Comparison of ENCODE assay signal across 38 cellular contexts in the genomic region with DNA sequence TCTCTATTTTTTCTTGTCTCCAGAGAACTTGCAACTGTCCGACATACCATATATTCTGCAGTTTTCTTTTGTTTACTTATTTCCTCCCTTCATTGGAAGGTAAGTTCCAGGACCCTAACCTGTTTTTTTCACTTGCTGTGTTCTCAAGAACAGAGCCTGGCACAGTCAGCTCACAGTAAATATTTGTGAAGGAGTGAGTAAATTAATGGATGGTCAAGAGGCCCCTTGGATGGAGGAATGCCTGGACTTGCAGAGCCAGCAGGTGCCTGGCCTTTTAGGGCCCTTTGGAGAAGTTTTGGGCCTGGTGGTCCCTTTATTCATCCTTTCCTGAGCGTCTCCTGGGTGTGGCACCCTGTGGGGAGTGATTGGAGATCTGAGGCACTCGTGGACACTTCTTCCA.
"Had no signal": no experiment of that assay in that cellular context is flagged by ENCODE, and none has a peak within 500 bp of the region (broad histone marks: within the 10 kb centered on the region; RNA-seq: fewer than 3 reads in every experiment).

No MANE protein-coding gene starts in this region.

- H3K36me3 ChIP-seq: adrenal gland, cardiac muscle cell, WERI-Rb-1 had no signal

- FAIRE-seq: astrocyte, TTC549 had no signal

- H3K27ac ChIP-seq: adrenal gland, cardiac muscle cell, WERI-Rb-1 had no signal

- H3K9me3 ChIP-seq: adrenal gland had no signal

- H3K9me3 Mint-ChIP-seq: activated CD4-positive, alpha-beta memory T cell treated with anti-CD3 and anti-CD28 coated beads for 36 hours; activated CD4-positive, alpha-beta T cell treated with anti-CD3 and anti-CD28 coated beads, Interleukin-2, amount 10 ng/mL, durations not matched to agents 7 days and 5 days; activated CD8-positive, alpha-beta T cell treated with anti-CD3 and anti-CD28 coated beads for 36 hours; activated naive CD4-positive, alpha-beta T cell treated with anti-CD3 and anti-CD28 coated beads for 36 hours; activated naive CD8-positive, alpha-beta T cell treated with anti-CD3 and anti-CD28 coated beads for 36 hours; activated T-cell treated with anti-CD3 and anti-CD28 coated beads, Interleukin-2, amount 50 U/mL, for 4 hours; activated T-helper 1 cell treated with anti-CD3 and anti-CD28 coated beads, Interleukin-12 subunit alpha, Interleukin-12 subunit beta, Interleukin-2, Interleukin-4 antibody, amounts not matched to agents 30 ng/mL and 10 ng/mL and 1 ng/mL, durations not matched to agents 14 hours and 24 hours and 36 hours; activated T-helper 17 cell treated with anti-CD3 and anti-CD28 coated beads, Interleukin-2, amount 50 U/mL, for 72 hours; T-helper 1 cell treated with Interleukin-12 subunit alpha and Interleukin-12 subunit beta and Interleukin-4 antibody, amounts not matched to agents 30 μg/mL and 1 μg/mL, for 36 hours; T-helper 2 cell treated with Interferon-gamma antibody and Interleukin-4, amounts not matched to agents 5 μg/mL and 100 μg/mL, for 36 hours had no signal

- H3K27ac Mint-ChIP-seq: activated CD4-positive, alpha-beta memory T cell treated with anti-CD3 and anti-CD28 coated beads for 36 hours; activated CD4-positive, alpha-beta T cell treated with anti-CD3 and anti-CD28 coated beads for 36 hours; activated CD4-positive, alpha-beta T cell treated with anti-CD3 and anti-CD28 coated beads, Interleukin-2, amount 10 ng/mL, durations not matched to agents 7 days and 5 days; activated CD8-positive, alpha-beta T cell treated with anti-CD3 and anti-CD28 coated beads for 36 hours; activated naive CD4-positive, alpha-beta T cell treated with anti-CD3 and anti-CD28 coated beads for 36 hours; activated naive CD4-positive, alpha-beta T cell treated with anti-CD3 and anti-CD28 coated beads, Interleukin-2, amount 50 U/mL, for 72 hours; activated naive CD8-positive, alpha-beta T cell treated with anti-CD3 and anti-CD28 coated beads for 36 hours; activated T-cell treated with anti-CD3 and anti-CD28 coated beads, Interleukin-2, amount 50 U/mL, for 72 hours; activated T-helper 1 cell treated with anti-CD3 and anti-CD28 coated beads, Interleukin-12 subunit alpha, Interleukin-12 subunit beta, Interleukin-2, Interleukin-4 antibody, amounts not matched to agents 30 ng/mL and 10 ng/mL and 1 ng/mL, durations not matched to agents 14 hours and 24 hours and 36 hours; activated T-helper 17 cell treated with anti-CD3 and anti-CD28 coated beads, Interleukin-2, amount 50 U/mL, for 72 hours; brain; T-helper 1 cell treated with Interleukin-12 subunit alpha and Interleukin-12 subunit beta and Interleukin-4 antibody, amounts not matched to agents 30 μg/mL and 1 μg/mL, for 36 hours; T-helper 2 cell treated with Interferon-gamma antibody and Interleukin-4, amounts not matched to agents 5 μg/mL and 100 μg/mL, for 36 hours; WTC11 had no signal

- ATAC-seq: activated CD4-positive, alpha-beta T cell treated with anti-CD3 and anti-CD28 coated beads for 36 hours; activated CD4-positive, CD25-positive, alpha-beta regulatory T cell treated with anti-CD3 and anti-CD28 coated beads, Interleukin-2, amount 50 U/mL, for 24 hours; activated CD8-positive, alpha-beta T cell treated with anti-CD3 and anti-CD28 coated beads for 36 hours; activated naive CD4-positive, alpha-beta T cell treated with anti-CD3 and anti-CD28 coated beads, Interleukin-2, amount 50 U/mL, for 72 hours; activated T-cell treated with anti-CD3 and anti-CD28 coated beads, Interleukin-2, amount 50 U/mL, for 4 hours; activated T-cell treated with anti-CD3 and anti-CD28 coated beads, Interleukin-2, amount 50 U/mL, for 72 hours; activated T-helper 17 cell treated with anti-CD3 and anti-CD28 coated beads, Interleukin-2, amount 50 U/mL, for 72 hours; WTC11 had no signal

- H3K27me3 ChIP-seq: adrenal gland, cardiac muscle cell had no signal

- H3K4me1 ChIP-seq: adrenal gland had no signal

- H3K4me1 Mint-ChIP-seq: activated CD4-positive, alpha-beta T cell treated with anti-CD3 and anti-CD28 coated beads for 36 hours; activated CD4-positive, alpha-beta T cell treated with anti-CD3 and anti-CD28 coated beads, Interleukin-2, amount 10 ng/mL, durations not matched to agents 7 days and 5 days; activated naive CD8-positive, alpha-beta T cell treated with anti-CD3 and anti-CD28 coated beads for 36 hours; activated T-helper 17 cell treated with anti-CD3 and anti-CD28 coated beads, Interleukin-2, amount 50 U/mL, for 72 hours; brain had no signal

- H3K4me3 ChIP-seq: adrenal gland, cardiac muscle cell had no signal

- H3K27me3 Mint-ChIP-seq: activated CD4-positive, alpha-beta memory T cell treated with anti-CD3 and anti-CD28 coated beads for 36 hours; activated CD4-positive, alpha-beta T cell treated with anti-CD3 and anti-CD28 coated beads for 36 hours; activated CD4-positive, alpha-beta T cell treated with anti-CD3 and anti-CD28 coated beads, Interleukin-2, amount 10 ng/mL, durations not matched to agents 7 days and 5 days; activated naive CD8-positive, alpha-beta T cell treated with anti-CD3 and anti-CD28 coated beads for 36 hours had no signal

- H3K4me3 Mint-ChIP-seq: activated CD4-positive, alpha-beta memory T cell treated with anti-CD3 and anti-CD28 coated beads for 36 hours; activated CD4-positive, alpha-beta T cell treated with anti-CD3 and anti-CD28 coated beads for 36 hours; activated CD4-positive, alpha-beta T cell treated with anti-CD3 and anti-CD28 coated beads, Interleukin-2, amount 10 ng/mL, durations not matched to agents 7 days and 5 days; activated CD8-positive, alpha-beta T cell treated with anti-CD3 and anti-CD28 coated beads for 36 hours; activated naive CD4-positive, alpha-beta T cell treated with anti-CD3 and anti-CD28 coated beads for 36 hours; activated naive CD8-positive, alpha-beta T cell treated with anti-CD3 and anti-CD28 coated beads for 36 hours; activated T-cell treated with anti-CD3 and anti-CD28 coated beads, Interleukin-2, amount 50 U/mL, for 4 hours; activated T-cell treated with anti-CD3 and anti-CD28 coated beads, Interleukin-2, amount 50 U/mL, for 72 hours; activated T-helper 1 cell treated with anti-CD3 and anti-CD28 coated beads, Interleukin-12 subunit alpha, Interleukin-12 subunit beta, Interleukin-2, Interleukin-4 antibody, amounts not matched to agents 30 ng/mL and 10 ng/mL and 1 ng/mL, durations not matched to agents 14 hours and 24 hours and 36 hours; activated T-helper 17 cell treated with anti-CD3 and anti-CD28 coated beads, Interleukin-2, amount 50 U/mL, for 72 hours; brain; T-helper 1 cell treated with Interleukin-12 subunit alpha and Interleukin-12 subunit beta and Interleukin-4 antibody, amounts not matched to agents 30 μg/mL and 1 μg/mL, for 36 hours; T-helper 2 cell treated with Interferon-gamma antibody and Interleukin-4, amounts not matched to agents 5 μg/mL and 100 μg/mL, for 36 hours; WTC11 had no signal

- DNase-seq: activated CD4-positive, alpha-beta memory T cell treated with anti-CD3 and anti-CD28 coated beads for 36 hours; activated CD4-positive, alpha-beta T cell treated with anti-CD3 and anti-CD28 coated beads for 1 hour; activated CD4-positive, alpha-beta T cell treated with anti-CD3 and anti-CD28 coated beads for 36 hours; activated CD4-positive, alpha-beta T cell treated with anti-CD3 and anti-CD28 coated beads for 48 hours; activated CD4-positive, alpha-beta T cell treated with anti-CD3 and anti-CD28 coated beads, Interleukin-2, amount 10 ng/mL, durations not matched to agents 7 days and 5 days; activated CD4-positive, CD25-positive, alpha-beta regulatory T cell; activated CD8-positive, alpha-beta memory T cell treated with anti-CD3 and anti-CD28 coated beads, Interleukin-2, amount 50 U/mL, for 4 hours; activated CD8-positive, alpha-beta T cell treated with anti-CD3 and anti-CD28 coated beads for 36 hours; activated effector memory CD4-positive, alpha-beta T cell treated with anti-CD3 and anti-CD28 coated beads, Interleukin-2, amount 50 U/mL, for 16 hours; activated gamma-delta T cell treated with Interleukin-2 at 50 U/mL for 16 hours; activated naive CD4-positive, alpha-beta T cell; activated naive CD4-positive, alpha-beta T cell treated with anti-CD3 and anti-CD28 coated beads for 36 hours; activated naive CD4-positive, alpha-beta T cell treated with anti-CD3 and anti-CD28 coated beads, Interleukin-2, amount 50 U/mL, for 16 hours; activated naive CD8-positive, alpha-beta T cell treated with anti-CD3 and anti-CD28 coated beads for 36 hours; activated T-cell treated with anti-CD3 and anti-CD28 coated beads for 4 hours; activated T-cell treated with anti-CD3 and anti-CD28 coated beads, Interleukin-2, amount 50 U/mL, for 1 hour; activated T-cell treated with anti-CD3 and anti-CD28 coated beads, Interleukin-2, amount 50 U/mL, for 4 hours; activated T-cell treated with anti-CD3 and anti-CD28 coated beads, Interleukin-2, amount 50 U/mL, for 72 hours; adrenal gland; amniotic stem cell; aorta; central memory CD4-positive, alpha-beta T cell; SW 1271; T-helper 1 cell; T-helper 2 cell; T-helper 9 cell had no signal

- H3K36me3 Mint-ChIP-seq: activated CD4-positive, alpha-beta memory T cell treated with anti-CD3 and anti-CD28 coated beads for 36 hours; activated naive CD4-positive, alpha-beta T cell treated with anti-CD3 and anti-CD28 coated beads, Interleukin-2, amount 50 U/mL, for 72 hours; activated naive CD8-positive, alpha-beta T cell treated with anti-CD3 and anti-CD28 coated beads for 36 hours; brain had no signal
